10 cellular contexts compared by ENCODE assay signal in genomic region chr15:55250392-55250791, GRCh38. TPM values are rescaled to one million over a fixed set of nuclear protein-coding genes. Genes with fewer than 3 reads are reported as not detected.
A peak's percentile ranks its signal among the peaks of the same experiment; 100 is the strongest.
DNase-seq lines count a peak whose midpoint lies in the region; ATAC-seq, FAIRE-seq and TF ChIP-seq lines count a peak whose summit lies in the region.
"Had no signal": no experiment of that assay in that cellular context is flagged by ENCODE, and none has a peak within 500 bp of the region (broad histone marks: within the 10 kb centered on the region; RNA-seq: fewer than 3 reads in every experiment).

No MANE protein-coding gene starts in this region.

- no peak for TF ChIP-seq CTCF in Panc1 (IDR thresholded peaks at IDR 0.05)
- TF ChIP-seq CTCF in gastrocnemius medialis (IDR thresholded peaks at IDR 0.05 in 4 of 5, conservative IDR thresholded peaks at IDR 0.05 in 1 of 5): no peak
- TF ChIP-seq CTCF in kidney (IDR thresholded peaks at IDR 0.05; ENCODE audit: borderline replicate concordance, extremely low read depth, insufficient read depth): no peak

- H3K36me3 ChIP-seq in Panc1 (ENCODE audit: control insufficient read depth, insufficient read depth, low read length) (no peaks in the 10 kb centered on the region), gastrocnemius medialis (no peaks in the 10 kb centered on the region), kidney (ENCODE audit: control insufficient read depth in 1 of 2, insufficient read depth in 2 of 2, low read length in 2 of 2) (no peaks in the 10 kb centered on the region)

- in situ Hi-C loops in Panc1 (cut with HindIII; ENCODE audit: low pct_unique_long_range_greater_than_20kb, low sequenced_read_pairs): no loop called here
- in situ Hi-C loops in gastrocnemius medialis (cut with MboI; ENCODE audit: low sequenced_read_pairs in 4 of 4): no loop called here

- H3K4me3 ChIP-seq in Panc1 (ENCODE audit: low read depth in 2 of 2, low read length in 2 of 2) (no peak overlapping the region), gastrocnemius medialis (no peak overlapping the region), kidney (ENCODE audit: low read length in 2 of 2) (no peak overlapping the region)

- CTCF ChIA-PET in Panc1 (lab: Charles Lee): interaction anchor here (0.6 kb wide), 1 partner anchor 11 kb away, joined by 3 read pairs; no protein-coding TSS in a partner anchor

- TF ChIP-seq POLR2A in gastrocnemius medialis (IDR thresholded peaks at IDR 0.05): peak in 1 of 2 donors; percentile 8

- H3K4me1 ChIP-seq in Panc1 (ENCODE audit: control insufficient read depth, insufficient read depth, low read length) (no peaks in the 10 kb centered on the region), gastrocnemius medialis (no peaks in the 10 kb centered on the region), kidney (ENCODE audit: control insufficient read depth in 1 of 2, insufficient read depth in 1 of 2, low read depth in 1 of 2, low read length in 2 of 2) (no peaks in the 10 kb centered on the region)

- POLR2A ChIA-PET in Panc1 (lab: Charles Lee): no interaction called here

- no peak for FAIRE-seq in kidney (lab: Jason Lieb, UNC)
- FAIRE-seq: A204.1 had no signal

- peak; percentile 13 for DNase-seq in NCI-H1694 treated with DMSO at 0.1 percent for 48 hours (lab: John Stamatoyannopoulos, UW)
- no peak for DNase-seq in NCI-H1694 (lab: John Stamatoyannopoulos, UW)
- peak; percentile 10 for DNase-seq in Panc1 (ENCODE audit: low read depth, low spot score)
- peak; percentile 94 for DNase-seq in fibroblast of gingiva (ENCODE audit: low read depth)
- DNase-seq in gastrocnemius medialis: no peak
- no peak for DNase-seq in kidney
- DNase-seq: activated naive CD4-positive, alpha-beta T cell treated with anti-CD3 and anti-CD28 coated beads, Interleukin-2, amount 50 U/mL, for 16 hours had no signal

- no peak overlapping the region for H3K9ac ChIP-seq in kidney (ENCODE audit: low read length in 2 of 2)

- ATAC-seq in Panc1 (no peak), gastrocnemius medialis (peak; percentile 73 to 85), GM21723 (IDR thresholded peaks at IDR 0.05; ENCODE audit: unreplicated experiment) (no peak), HG03565 (IDR thresholded peaks at IDR 0.05; ENCODE audit: unreplicated experiment) (no peak)

- no peaks in the 10 kb centered on the region for H3K27me3 ChIP-seq in Panc1 (ENCODE audit: control insufficient read depth, insufficient read depth, low read length)
- H3K27me3 ChIP-seq in gastrocnemius medialis: no peaks in the 10 kb centered on the region

- BruUV-seq in Panc1 (replicated peaks; lab: Mats Ljungman, UMichigan): no TSS peak

- H3K27ac ChIP-seq in Panc1 (ENCODE audit: low read length): no peak overlapping the region
- no peak overlapping the region for H3K27ac ChIP-seq in gastrocnemius medialis
- no peak overlapping the region for H3K27ac ChIP-seq in kidney (ENCODE audit: low read depth in 2 of 2, low read length in 2 of 2)

- no peaks in the 10 kb centered on the region for H3K9me3 ChIP-seq in Panc1 (ENCODE audit: control insufficient read depth, insufficient read depth, low read depth, low read length)
- no peaks in the 10 kb centered on the region for H3K9me3 ChIP-seq in gastrocnemius medialis
- H3K9me3 ChIP-seq in kidney (ENCODE audit: control insufficient read depth in 1 of 2, low read length in 2 of 2): no peaks in the 10 kb centered on the region

- intact Hi-C loops in Panc1 (cut with micrococcal nuclease; ENCODE audit: unreplicated experiment): no loop called here
- intact Hi-C loops in gastrocnemius medialis (cut with DNase I; ENCODE audit: low total_unique reads): no loop called here
- intact Hi-C loops in kidney (cut with DNase I): no loop called here

RNA-seq across cellular contexts. Expression of gene RAB27A, which starts 39.2 kb away (rescaled TPM):
- total RNA-seq in Panc1 (2021; ENCODE audit: unreplicated experiment) (8.0 TPM), gastrocnemius medialis (1 to 10 TPM; 1.1 to 3.2 (median 1.8) TPM), kidney (45.8 TPM)
- 2.5 TPM for polyA plus RNA-seq in Panc1 (2012; ENCODE audit: insufficient read length)
- polyA plus RNA-seq in kidney (ENCODE audit: insufficient read depth, low read depth, low replicate concordance): 10.1 TPM

RNA-seq across cellular contexts. Expression of gene RSL24D1, which starts 53.7 kb away (rescaled TPM):
- total RNA-seq in Panc1 (2021; ENCODE audit: unreplicated experiment) (59.8 TPM), gastrocnemius medialis (10 to 100 TPM; 36.8 to 53.3 (median 52.0) TPM), kidney (60.4 TPM)
- polyA plus RNA-seq in Panc1 (2012; ENCODE audit: insufficient read length): 52.0 TPM
- polyA plus RNA-seq in kidney (ENCODE audit: insufficient read depth, low read depth, low replicate concordance): 52.7 TPM

Comparison
In these comparisons a context has a peak if more than half of its experiments do, and no peak if none do; other contexts are left out.
1. DNase-seq: peak in NCI-H1694 treated with DMSO at 0.1 percent for 48 hours (single experiment), Panc1 (single experiment) and fibroblast of gingiva (single experiment); none in NCI-H1694 (single experiment), gastrocnemius medialis (0 of 2) and kidney (single experiment).
2. ATAC-seq: peak in gastrocnemius medialis (2 of 2); none in Panc1 (single experiment), GM21723 (single experiment) and HG03565 (single experiment).